ENCODE assay signal across 1 cellular context in the genomic region with DNA sequence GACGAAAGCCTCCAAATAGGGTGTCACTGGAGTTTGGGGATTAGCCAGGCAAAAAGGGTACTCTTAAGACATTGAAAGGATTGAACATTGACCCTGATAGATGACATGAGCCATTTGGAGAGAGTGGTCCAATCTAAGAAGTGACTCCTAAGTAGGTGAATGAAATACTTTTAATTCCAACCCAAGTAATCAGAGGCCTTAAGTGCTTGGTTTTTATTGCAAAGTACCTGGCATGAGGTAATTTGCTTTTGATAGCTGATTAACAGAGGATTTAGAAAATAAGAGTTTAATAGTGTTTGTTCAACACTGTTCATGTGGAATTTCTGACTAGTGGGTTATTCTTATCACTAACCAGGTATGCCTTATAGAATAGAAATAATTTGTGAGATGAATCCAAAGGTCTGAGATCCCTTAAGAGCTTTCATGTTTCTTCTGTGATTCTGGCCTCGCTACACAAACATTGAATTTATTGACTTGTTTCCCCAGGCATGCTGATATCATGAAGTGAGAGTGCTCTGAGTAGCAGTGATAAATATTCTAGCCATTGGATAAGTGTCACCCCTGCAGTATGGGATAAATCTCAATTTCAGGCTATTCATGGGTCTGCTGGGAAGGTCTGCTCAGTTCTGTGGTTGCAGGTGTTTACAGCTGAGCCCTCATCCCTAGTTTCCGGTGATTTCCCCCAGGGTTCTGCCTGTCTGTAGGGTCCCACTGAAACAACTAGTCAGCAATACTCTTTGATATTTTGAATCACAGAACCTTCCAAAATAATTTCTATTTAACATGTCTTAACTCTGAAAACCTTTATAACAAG.
TF ChIP-seq lines count a peak whose summit lies in the region.

No MANE protein-coding gene starts in this region.

TF ChIP-seq in GM12878, 131 proteins besides CTCF, POLR2A, EP300 and RAD21:
- peak; percentile 77 for TF ChIP-seq RUNX3 (IDR thresholded peaks at IDR 0.05; ENCODE audit: low read length)
- TF ChIP-seq BHLHE40 (IDR thresholded peaks at IDR 0.05; ENCODE audit: borderline replicate concordance in 1 of 2, low read depth in 2 of 2, low read length in 1 of 2): no peak
- peak; percentile 44; the same call in 1 of the 2 replicates for TF ChIP-seq IKZF1 (conservative IDR thresholded peaks at IDR 0.05)
- 0 out of 2 replicates have a peak, but pooled peaks have one; percentile 25 for TF ChIP-seq GATAD2B (conservative IDR thresholded peaks at IDR 0.05; ENCODE audit: low read depth)
- no peak for TF ChIP-seq NR2C2 (IDR thresholded peaks at IDR 0.05; ENCODE audit: borderline replicate concordance, control insufficient read depth, insufficient read length, low read depth)
- peak in 1 of 2 experiments; percentile 27; a peak in 2 of 4 replicates for TF ChIP-seq IKZF2 (IDR thresholded peaks at IDR 0.05)
- no peak for TF ChIP-seq SPI1 (IDR thresholded peaks at IDR 0.05; ENCODE audit: borderline replicate concordance, insufficient read depth, low read depth, low read length)
- TF ChIP-seq NFIC (IDR thresholded peaks at IDR 0.05; ENCODE audit: low read depth, low read length): peak; percentile 37; the same call in 1 of the 2 replicates
- TF ChIP-seq, protein P1, sequence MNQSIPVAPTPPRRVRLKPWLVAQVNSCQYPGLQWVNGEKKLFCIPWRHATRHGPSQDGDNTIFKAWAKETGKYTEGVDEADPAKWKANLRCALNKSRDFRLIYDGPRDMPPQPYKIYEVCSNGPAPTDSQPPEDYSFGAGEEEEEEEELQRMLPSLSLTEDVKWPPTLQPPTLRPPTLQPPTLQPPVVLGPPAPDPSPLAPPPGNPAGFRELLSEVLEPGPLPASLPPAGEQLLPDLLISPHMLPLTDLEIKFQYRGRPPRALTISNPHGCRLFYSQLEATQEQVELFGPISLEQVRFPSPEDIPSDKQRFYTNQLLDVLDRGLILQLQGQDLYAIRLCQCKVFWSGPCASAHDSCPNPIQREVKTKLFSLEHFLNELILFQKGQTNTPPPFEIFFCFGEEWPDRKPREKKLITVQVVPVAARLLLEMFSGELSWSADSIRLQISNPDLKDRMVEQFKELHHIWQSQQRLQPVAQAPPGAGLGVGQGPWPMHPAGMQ (IDR thresholded peaks at IDR 0.05; ENCODE audit: borderline replicate concordance): no peak
- no peak for TF ChIP-seq SMAD1 (IDR thresholded peaks at IDR 0.05; ENCODE audit: low read depth, partially characterized antibody)
- TF ChIP-seq ZSCAN29 (IDR thresholded peaks at IDR 0.05): no peak
- TF ChIP-seq MTA3 (IDR thresholded peaks at IDR 0.05; ENCODE audit: borderline replicate concordance, low read length): 0 out of 2 replicates have a peak, but pooled peaks have one; percentile 43
- 0 out of 2 replicates have a peak, but pooled peaks have one; percentile 30 for TF ChIP-seq FOXM1 (IDR thresholded peaks at IDR 0.05; ENCODE audit: low read depth, low read length)
- no peak for TF ChIP-seq ATF7 (IDR thresholded peaks at IDR 0.05; ENCODE audit: low read depth)
- TF ChIP-seq EED (IDR thresholded peaks at IDR 0.05; ENCODE audit: low read depth): peak; percentile 44; the same call in 1 of the 2 replicates
